8 cellular contexts compared by ENCODE assay signal in genomic region chr14:93114713-93115068, GRCh38. TPM values are rescaled to one million over a fixed set of nuclear protein-coding genes. Genes with fewer than 3 reads are reported as not detected.
DNase-seq lines count a peak whose midpoint lies in the region; ATAC-seq and TF ChIP-seq lines count a peak whose summit lies in the region.

No MANE protein-coding gene starts in this region.

- peak; percentile 42 for TF ChIP-seq CTCF in chondrocyte (IDR thresholded peaks at IDR 0.05)
- no peak for TF ChIP-seq CTCF in mucosa of descending colon (IDR thresholded peaks at IDR 0.05)

- H3K9me3 Mint-ChIP-seq in IgD-negative memory B cell (no peaks in the 10 kb centered on the region), chondrocyte (ENCODE audit: low read depth) (no peaks in the 10 kb centered on the region)

- no peaks in the 10 kb centered on the region for H3K36me3 Mint-ChIP-seq in IgD-negative memory B cell
- peaks cover 2% of the 10 kb centered on the region for H3K36me3 Mint-ChIP-seq in chondrocyte (ENCODE audit: low read depth)

- H3K27me3 ChIP-seq in aorta (ENCODE audit: control insufficient read depth in 1 of 2, insufficient read depth in 2 of 2, low read length in 1 of 2): no peaks in the 10 kb centered on the region

- H3K9me3 ChIP-seq in ES-I3 (ENCODE audit: control insufficient read depth, insufficient read depth, low read length): no peaks in the 10 kb centered on the region
- no peaks in the 10 kb centered on the region for H3K9me3 ChIP-seq in mucosa of descending colon
- H3K9me3 ChIP-seq in aorta (ENCODE audit: control insufficient read depth, low read length): no peaks in the 10 kb centered on the region

- peaks cover 20 to 29% (median 28%) of the 10 kb centered on the region in 3 donors for H3K4me1 Mint-ChIP-seq in IgD-negative memory B cell
- peaks cover 25% of the 10 kb centered on the region for H3K4me1 Mint-ChIP-seq in chondrocyte (ENCODE audit: low read depth)

- H3K27me3 Mint-ChIP-seq in IgD-negative memory B cell (no peaks in the 10 kb centered on the region), chondrocyte (ENCODE audit: low read depth) (no peaks in the 10 kb centered on the region)

- H3K4me3 Mint-ChIP-seq in IgD-negative memory B cell: peak overlapping the region; percentile 76 to 97 (median 92)
- H3K4me3 Mint-ChIP-seq in chondrocyte (ENCODE audit: unreplicated experiment): peak overlapping the region; percentile 78

- H3K27ac Mint-ChIP-seq in IgD-negative memory B cell: peak overlapping the region; percentile 82 to 90 (median 84)
- H3K27ac Mint-ChIP-seq in chondrocyte (ENCODE audit: unreplicated experiment): no peak overlapping the region

- peak overlapping the region in 1 of 2 donors; percentile 41 for H3K27ac ChIP-seq in aorta (ENCODE audit: low read depth in 1 of 2, low read length in 2 of 2)

- H3K36me3 ChIP-seq in ES-I3 (ENCODE audit: insufficient read depth, low read length): no peaks in the 10 kb centered on the region
- H3K36me3 ChIP-seq in mucosa of descending colon (ENCODE audit: low read depth): no peaks in the 10 kb centered on the region
- H3K36me3 ChIP-seq in aorta (ENCODE audit: control insufficient read depth in 1 of 2, insufficient read depth in 2 of 2, low read length in 1 of 2): no peaks in the 10 kb centered on the region

- H3K4me3 ChIP-seq in mucosa of descending colon (peak overlapping the region; percentile 70), aorta (ENCODE audit: low read length in 2 of 2) (peak overlapping the region; percentile 87 to 93)

- DNase-seq in chondrocyte (ENCODE audit: low spot score): no peak
- DNase-seq in mucosa of descending colon: peak; percentile 54 to 75 (median 70)
- peak; percentile 60 to 81 for DNase-seq in aorta
- no peak for DNase-seq in DMS79 treated with DMSO at 0.1 percent for 48 hours (lab: John Stamatoyannopoulos, UW)

- 1 to 3% methylated on average over 27 to 38 of the region's 38 CpGs for WGBS in aorta, 2 donors

- H3K4me1 ChIP-seq in ES-I3 (ENCODE audit: insufficient read depth, low read length) (peaks cover 3% of the 10 kb centered on the region; the same call in 1 of the 2 replicates), mucosa of descending colon (ENCODE audit: low read depth) (peaks cover 14% of the 10 kb centered on the region), aorta (ENCODE audit: control insufficient read depth in 1 of 2, insufficient read depth in 2 of 2, low read length in 2 of 2) (no peaks in the 10 kb centered on the region)

- ATAC-seq in mucosa of descending colon: peak; percentile 23
- ATAC-seq in aorta (ENCODE audit: low FRiP score): no peak
- no peak for ATAC-seq in GM21423 (IDR thresholded peaks at IDR 0.05; ENCODE audit: unreplicated experiment)
- ATAC-seq in HG03108 (IDR thresholded peaks at IDR 0.05; ENCODE audit: unreplicated experiment): no peak

- intact Hi-C loops in mucosa of descending colon (cut with DNase I, micrococcal nuclease) (no loop called here), aorta (cut with DNase I) (no loop called here)

- H3K9ac ChIP-seq in ES-I3 (ENCODE audit: low read depth, low read length): peak overlapping the region; percentile 87

RNA-seq across cellular contexts. Expression of gene ITPK1, which starts 1.0 kb away (rescaled TPM):
- polyA plus RNA-seq in IgD-negative memory B cell (43.1 TPM), aorta (10 to 100 TPM; 39.7 to 57.5 TPM)
- total RNA-seq in chondrocyte (27.7 to 31.2 TPM (median 28.2 TPM) in 3 replicates), mucosa of descending colon (100 to 1,000 TPM; 134 to 165 (median 152) TPM), aorta (10 to 100 TPM; 50.8 to 69.5 TPM)

Comparison
In these comparisons a context has a peak if more than half of its experiments do, and no peak if none do; other contexts are left out.
1. DNase-seq: peak in mucosa of descending colon (3 of 3) and aorta (2 of 2); none in chondrocyte (single experiment) and DMS79 treated with DMSO at 0.1 percent for 48 hours (single experiment).